ENCODE assay signal across 5 cellular contexts in genomic region chr16:65421596-65421995, GRCh38.
"Had no signal": no experiment of that assay in that cellular context is flagged by ENCODE, and none has a peak within 500 bp of the region (broad histone marks: within the 10 kb centered on the region; RNA-seq: fewer than 3 reads in every experiment).

No MANE protein-coding gene starts in this region.

- H3K4me2 ChIP-seq: GM23338 had no signal

- ATAC-seq: GM23338, HepG2 had no signal

- H2AFZ ChIP-seq: GM23338 had no signal

- DNase-seq: H9, HCEC 1CT had no signal

- H3K4me3 ChIP-seq: GM23338 had no signal

- H3K27ac ChIP-seq: HL-60 had no signal
